ENCODE assay signal across 10 cellular contexts in genomic region chr5:78627175-78627574, GRCh38.
DNase-seq lines count a peak whose midpoint lies in the region; ATAC-seq and TF ChIP-seq lines count a peak whose summit lies in the region.
"Had no signal": no experiment of that assay in that cellular context is flagged by ENCODE, and none has a peak within 500 bp of the region (broad histone marks: within the 10 kb centered on the region; RNA-seq: fewer than 3 reads in every experiment).

No MANE protein-coding gene starts in this region.

- ATAC-seq in HG02884 (IDR thresholded peaks at IDR 0.05; ENCODE audit: unreplicated experiment) = no peak
- ATAC-seq: left ventricle myocardium superior had no signal

- no peak overlapping the region for H3K4me3 ChIP-seq in BLaER1 treated with 17β-estradiol and CSF1 and Interleukin-3, amounts not matched to agents 10 nM and 100 nM
- H3K4me3 ChIP-seq in choroid plexus epithelial cell (ENCODE audit: low read depth, low read length) = no peak overlapping the region
- no peak overlapping the region for H3K4me3 ChIP-seq in muscle layer of duodenum (ENCODE audit: low read depth in 1 of 2, low read length in 2 of 2)

- peak overlapping the region in 1 of 11 experiments; percentile 37; a peak in 1 of 22 replicates for H3K9ac ChIP-seq in BLaER1 treated with 17β-estradiol and CSF1 and Interleukin-3, amounts not matched to agents 10 nM and 100 nM

- peak overlapping the region in 3 of 11 experiments; percentile 43 to 74 (median 73); a peak in 5 of 22 replicates for H3K27ac ChIP-seq in BLaER1 treated with 17β-estradiol and CSF1 and Interleukin-3, amounts not matched to agents 10 nM and 100 nM
- H3K27ac ChIP-seq in muscle layer of duodenum (ENCODE audit: low read length) = peak overlapping the region; percentile 11

- peaks cover 0 to 76% (median 0%) of the 10 kb centered on the region in 11 experiments; a peak in 8 of 22 replicates for H3K36me3 ChIP-seq in BLaER1 treated with 17β-estradiol and CSF1 and Interleukin-3, amounts not matched to agents 10 nM and 100 nM
- H3K36me3 ChIP-seq in muscle layer of duodenum (ENCODE audit: control insufficient read depth in 1 of 2, insufficient read depth in 2 of 2, low read length in 2 of 2) = peaks cover 10 to 11% of the 10 kb centered on the region in 2 donors

- no peaks in the 10 kb centered on the region for H3K27me3 ChIP-seq in BLaER1 treated with 17β-estradiol and CSF1 and Interleukin-3, amounts not matched to agents 10 nM and 100 nM
- no peaks in the 10 kb centered on the region for H3K27me3 ChIP-seq in muscle layer of duodenum (ENCODE audit: low read depth, low read length)

- peaks cover 0 to 19% (median 0%) of the 10 kb centered on the region in 11 experiments; a peak in 4 of 22 replicates for H3K9me3 ChIP-seq in BLaER1 treated with 17β-estradiol and CSF1 and Interleukin-3, amounts not matched to agents 10 nM and 100 nM (replicated peaks in 1 of 11)
- no peaks in the 10 kb centered on the region for H3K9me3 ChIP-seq in muscle layer of duodenum (ENCODE audit: control insufficient read depth in 1 of 2, low read length in 2 of 2)

- H4K20me1 ChIP-seq in BLaER1 treated with 17β-estradiol and CSF1 and Interleukin-3, amounts not matched to agents 10 nM and 100 nM = peaks cover 0 to 6% (median 0%) of the 10 kb centered on the region in 11 experiments; a peak in 1 of 22 replicates

- peaks cover 42 to 61% (median 54%) of the 10 kb centered on the region in 10 experiments for H3K4me1 ChIP-seq in BLaER1 treated with 17β-estradiol and CSF1 and Interleukin-3, amounts not matched to agents 10 nM and 100 nM
- H3K4me1 ChIP-seq in muscle layer of duodenum (ENCODE audit: control insufficient read depth in 1 of 2, insufficient read depth in 2 of 2, low read length in 2 of 2) = peaks cover 0 to 68% of the 10 kb centered on the region in 2 donors

- TF ChIP-seq CTCF in choroid plexus epithelial cell (conservative IDR thresholded peaks at IDR 0.05; ENCODE audit: low read depth, low read length) = peak; percentile 81

- peak; percentile 35 for DNase-seq in MV-4-11 (lab: John Stamatoyannopoulos, UW)
- DNase-seq in choroid plexus epithelial cell (ENCODE audit: low read depth) = peak; percentile 78
- no peak for DNase-seq in NCI-H1417 treated with DMSO at 0.1 percent for 48 hours (lab: John Stamatoyannopoulos, UW)
- no peak for DNase-seq in NCI-H2171 (lab: John Stamatoyannopoulos, UW)
- no peak for DNase-seq in ecto neural progenitor cell (ENCODE audit: low spot score)
- DNase-seq: activated B cell treated with CpG ODN at 0.5 μM for 24 hours, left ventricle myocardium superior had no signal

- peak overlapping the region; percentile 66 to 90 (median 83) for H3K4me2 ChIP-seq in BLaER1 treated with 17β-estradiol and CSF1 and Interleukin-3, amounts not matched to agents 10 nM and 100 nM

Comparison
In these comparisons a context has a peak if more than half of its experiments do, and no peak if none do; other contexts are left out.
1. DNase-seq: peak in MV-4-11 (single experiment) and choroid plexus epithelial cell (single experiment); none in NCI-H1417 treated with DMSO at 0.1 percent for 48 hours (single experiment), NCI-H2171 (single experiment) and ecto neural progenitor cell (single experiment).